ENCODE assay signal across 7 cellular contexts in the genomic region with DNA sequence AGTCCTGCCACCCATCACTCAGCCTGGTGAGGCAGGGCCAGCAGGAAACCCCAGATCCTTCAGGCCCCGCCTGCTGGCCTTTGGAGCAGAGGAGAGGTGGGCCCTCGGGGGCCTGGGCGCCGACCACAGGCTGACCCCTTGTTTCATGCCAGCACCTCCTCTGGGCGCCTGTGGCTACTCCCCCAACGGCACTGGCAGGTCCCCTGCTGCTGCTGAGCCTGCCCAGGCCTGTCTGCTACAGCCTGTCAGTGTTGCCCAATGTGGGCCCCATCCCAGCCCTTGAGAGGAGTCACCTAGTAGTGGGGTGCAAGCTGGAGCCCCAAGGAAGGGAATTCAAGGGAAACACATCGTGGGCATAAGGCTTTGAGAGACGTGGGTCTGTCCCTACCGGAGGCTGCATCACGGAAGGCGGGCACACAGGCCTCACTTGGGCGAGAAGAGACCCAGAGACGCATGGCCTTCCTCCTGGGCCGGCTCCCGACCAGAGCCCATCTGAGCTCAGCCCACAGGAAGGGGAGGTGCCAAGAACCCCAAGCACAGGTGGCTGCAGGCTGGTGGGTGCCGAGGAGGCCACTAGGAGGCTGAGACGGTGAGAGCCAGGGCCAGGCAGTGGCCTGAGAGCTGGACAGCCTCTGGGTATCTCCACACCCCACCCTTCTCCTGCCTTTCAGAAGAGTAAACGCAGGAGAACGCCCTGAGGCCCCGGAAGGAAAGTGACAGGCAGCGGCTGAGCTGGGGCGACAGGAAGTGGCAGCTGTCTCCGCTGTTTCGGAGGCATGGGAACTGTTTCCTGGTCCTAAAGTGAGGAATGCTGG. TPM values are rescaled to one million over a fixed set of nuclear protein-coding genes. Genes with fewer than 3 reads are reported as not detected.
A peak's percentile ranks its signal among the peaks of the same experiment; 100 is the strongest.
DNase-seq lines count a peak whose midpoint lies in the region; ATAC-seq and TF ChIP-seq lines count a peak whose summit lies in the region.

No MANE protein-coding gene starts in this region.

- TF ChIP-seq CTCF in GM13976 (IDR thresholded peaks at IDR 0.05; ENCODE audit: borderline replicate concordance, control extremely low read depth, extremely low read depth, insufficient read depth, missing control alignments) (peak; percentile 50), coronary artery (IDR thresholded peaks at IDR 0.05) (no peak), mesothelial cell of epicardium (IDR thresholded peaks at IDR 0.05; ENCODE audit: unreplicated experiment) (peak; percentile 21)

- H3K9me3 Mint-ChIP-seq in mesothelial cell of epicardium: no peaks in the 10 kb centered on the region

- H3K4me1 Mint-ChIP-seq in mesothelial cell of epicardium: peaks cover 35% of the 10 kb centered on the region

- H3K4me3 Mint-ChIP-seq in mesothelial cell of epicardium: peak overlapping the region; percentile 20

- peaks cover 4% of the 10 kb centered on the region for H3K36me3 Mint-ChIP-seq in mesothelial cell of epicardium

- peak; percentile 75 for ATAC-seq in HG02623 (IDR thresholded peaks at IDR 0.05; ENCODE audit: unreplicated experiment)
- ATAC-seq in stimulated activated naive CD8-positive, alpha-beta T cell treated with anti-CD3 and anti-CD28 coated beads, Interleukin-15, Interleukin-2, amounts not matched to agents 100 U/mL and 50 U/mL, for 24 hours: peak; percentile 89

- H3K27ac Mint-ChIP-seq in mesothelial cell of epicardium: peak overlapping the region; percentile 86

- H3K27me3 Mint-ChIP-seq in mesothelial cell of epicardium (ENCODE audit: low read depth): no peaks in the 10 kb centered on the region

- in situ Hi-C loops in GM13976 (cut with MboI; ENCODE audit: low sequenced_read_pairs, unreplicated experiment): no loop called here

- H3K27ac ChIP-seq in coronary artery: peak overlapping the region; percentile 64 to 82

- H3K4me3 ChIP-seq in coronary artery: peak overlapping the region; percentile 43

- DNase-seq in GM13976 (ENCODE audit: low spot score) (peak; percentile 92), NCI-H2171 (lab: John Stamatoyannopoulos, UW) (peak; percentile 53), coronary artery (ENCODE audit: low spot score) (no peak), mesothelial cell of epicardium (ENCODE audit: low spot score in 2 of 2, unreplicated experiment in 2 of 2) (peak in 1 of 2 experiments; percentile 59)
- peak; percentile 30 for DNase-seq in activated CD4-positive, CD25-positive, alpha-beta regulatory T cell treated with anti-CD3 and anti-CD28 coated beads, Interleukin-2, amount 50 U/mL, for 16 hours (ENCODE audit: low read depth, low spot score)
- DNase-seq in stimulated activated naive CD8-positive, alpha-beta T cell treated with anti-CD3 and anti-CD28 coated beads, Interleukin-15, Interleukin-2, amounts not matched to agents 100 U/mL and 50 U/mL, for 24 hours: peak; percentile 74

RNA-seq across cellular contexts. Expression of a gene that starts 8.1 kb away (rescaled TPM):
- 227 to 230 TPM (median 229 TPM) in 3 replicates for total RNA-seq in mesothelial cell of epicardium

RNA-seq across cellular contexts. Expression of a gene that starts 40.5 kb away (rescaled TPM):
- 87.3 to 94.9 TPM (median 87.9 TPM) in 3 replicates for total RNA-seq in mesothelial cell of epicardium

RNA-seq across cellular contexts. Expression of a gene that starts 54.4 kb away (rescaled TPM):
- 104 to 113 TPM (median 105 TPM) in 3 replicates for total RNA-seq in mesothelial cell of epicardium

RNA-seq across cellular contexts. Expression of a gene that starts 54.5 kb away (rescaled TPM):
- 53.8 to 57.3 TPM (median 55.6 TPM) in 3 replicates for total RNA-seq in mesothelial cell of epicardium
